2 cellular contexts compared by ENCODE assay signal in the genomic region with DNA sequence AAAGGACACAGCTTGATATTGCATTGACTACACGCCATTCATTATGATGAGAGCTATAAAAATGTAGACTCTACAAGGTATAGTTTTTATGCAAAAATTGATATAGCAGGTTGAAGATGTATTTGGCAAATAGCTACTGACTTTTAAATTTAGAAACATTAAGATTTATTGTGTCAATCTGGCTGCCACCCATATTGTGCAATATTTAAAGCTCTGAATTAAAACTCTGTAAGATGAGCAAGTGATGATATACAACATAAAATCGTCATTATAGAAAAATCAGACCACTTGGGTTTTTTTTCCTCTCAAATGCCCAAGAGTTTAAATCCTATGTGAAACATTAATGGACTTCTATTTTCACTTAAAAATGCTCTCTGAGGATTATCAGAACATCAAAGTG.
TF ChIP-seq lines count a peak whose summit lies in the region.

No MANE protein-coding gene starts in this region.

TF ChIP-seq in SK-N-SH, 30 proteins besides CTCF, POLR2A, EP300 and RAD21 (continued from another document):
- TF ChIP-seq, protein P1, sequence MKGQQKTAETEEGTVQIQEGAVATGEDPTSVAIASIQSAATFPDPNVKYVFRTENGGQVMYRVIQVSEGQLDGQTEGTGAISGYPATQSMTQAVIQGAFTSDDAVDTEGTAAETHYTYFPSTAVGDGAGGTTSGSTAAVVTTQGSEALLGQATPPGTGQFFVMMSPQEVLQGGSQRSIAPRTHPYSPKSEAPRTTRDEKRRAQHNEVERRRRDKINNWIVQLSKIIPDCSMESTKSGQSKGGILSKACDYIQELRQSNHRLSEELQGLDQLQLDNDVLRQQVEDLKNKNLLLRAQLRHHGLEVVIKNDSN (IDR thresholded peaks at IDR 0.05; ENCODE audit: borderline replicate concordance, low read depth) = no peak
- no peak for TF ChIP-seq TCF12 (IDR thresholded peaks at IDR 0.05)
- no peak for TF ChIP-seq GABPA (IDR thresholded peaks at IDR 0.05; ENCODE audit: low read depth)
- TF ChIP-seq FOXM1 (IDR thresholded peaks at IDR 0.05; ENCODE audit: low read depth) = no peak
- no peak for TF ChIP-seq RCOR1 (IDR thresholded peaks at IDR 0.05; ENCODE audit: low read length)
- TF ChIP-seq, protein P2, sequence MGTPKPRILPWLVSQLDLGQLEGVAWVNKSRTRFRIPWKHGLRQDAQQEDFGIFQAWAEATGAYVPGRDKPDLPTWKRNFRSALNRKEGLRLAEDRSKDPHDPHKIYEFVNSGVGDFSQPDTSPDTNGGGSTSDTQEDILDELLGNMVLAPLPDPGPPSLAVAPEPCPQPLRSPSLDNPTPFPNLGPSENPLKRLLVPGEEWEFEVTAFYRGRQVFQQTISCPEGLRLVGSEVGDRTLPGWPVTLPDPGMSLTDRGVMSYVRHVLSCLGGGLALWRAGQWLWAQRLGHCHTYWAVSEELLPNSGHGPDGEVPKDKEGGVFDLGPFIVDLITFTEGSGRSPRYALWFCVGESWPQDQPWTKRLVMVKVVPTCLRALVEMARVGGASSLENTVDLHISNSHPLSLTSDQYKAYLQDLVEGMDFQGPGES (IDR thresholded peaks at IDR 0.05; ENCODE audit: low read depth, low read length) = no peak
- no peak for TF ChIP-seq NFIC (IDR thresholded peaks at IDR 0.05; ENCODE audit: borderline replicate concordance)
- TF ChIP-seq YY1 (IDR thresholded peaks at IDR 0.05; ENCODE audit: low read depth) = no peak
- no peak for TF ChIP-seq SMC3 (IDR thresholded peaks at IDR 0.05; ENCODE audit: low read depth, low read length)
- no peak for TF ChIP-seq RXRA (IDR thresholded peaks at IDR 0.05; ENCODE audit: borderline replicate concordance, low read depth)
- TF ChIP-seq, protein P3, sequence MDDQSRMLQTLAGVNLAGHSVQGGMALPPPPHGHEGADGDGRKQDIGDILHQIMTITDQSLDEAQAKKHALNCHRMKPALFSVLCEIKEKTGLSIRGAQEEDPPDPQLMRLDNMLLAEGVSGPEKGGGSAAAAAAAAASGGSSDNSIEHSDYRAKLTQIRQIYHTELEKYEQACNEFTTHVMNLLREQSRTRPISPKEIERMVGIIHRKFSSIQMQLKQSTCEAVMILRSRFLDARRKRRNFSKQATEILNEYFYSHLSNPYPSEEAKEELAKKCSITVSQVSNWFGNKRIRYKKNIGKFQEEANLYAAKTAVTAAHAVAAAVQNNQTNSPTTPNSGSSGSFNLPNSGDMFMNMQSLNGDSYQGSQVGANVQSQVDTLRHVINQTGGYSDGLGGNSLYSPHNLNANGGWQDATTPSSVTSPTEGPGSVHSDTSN (IDR thresholded peaks at IDR 0.05) = no peak

TF ChIP-seq in SK-N-SH treated with all-trans-retinoic acid at 6 μM for 48 hours, 23 proteins besides CTCF, POLR2A, EP300 and RAD21 (continued from another document):
- TF ChIP-seq, protein P4, sequence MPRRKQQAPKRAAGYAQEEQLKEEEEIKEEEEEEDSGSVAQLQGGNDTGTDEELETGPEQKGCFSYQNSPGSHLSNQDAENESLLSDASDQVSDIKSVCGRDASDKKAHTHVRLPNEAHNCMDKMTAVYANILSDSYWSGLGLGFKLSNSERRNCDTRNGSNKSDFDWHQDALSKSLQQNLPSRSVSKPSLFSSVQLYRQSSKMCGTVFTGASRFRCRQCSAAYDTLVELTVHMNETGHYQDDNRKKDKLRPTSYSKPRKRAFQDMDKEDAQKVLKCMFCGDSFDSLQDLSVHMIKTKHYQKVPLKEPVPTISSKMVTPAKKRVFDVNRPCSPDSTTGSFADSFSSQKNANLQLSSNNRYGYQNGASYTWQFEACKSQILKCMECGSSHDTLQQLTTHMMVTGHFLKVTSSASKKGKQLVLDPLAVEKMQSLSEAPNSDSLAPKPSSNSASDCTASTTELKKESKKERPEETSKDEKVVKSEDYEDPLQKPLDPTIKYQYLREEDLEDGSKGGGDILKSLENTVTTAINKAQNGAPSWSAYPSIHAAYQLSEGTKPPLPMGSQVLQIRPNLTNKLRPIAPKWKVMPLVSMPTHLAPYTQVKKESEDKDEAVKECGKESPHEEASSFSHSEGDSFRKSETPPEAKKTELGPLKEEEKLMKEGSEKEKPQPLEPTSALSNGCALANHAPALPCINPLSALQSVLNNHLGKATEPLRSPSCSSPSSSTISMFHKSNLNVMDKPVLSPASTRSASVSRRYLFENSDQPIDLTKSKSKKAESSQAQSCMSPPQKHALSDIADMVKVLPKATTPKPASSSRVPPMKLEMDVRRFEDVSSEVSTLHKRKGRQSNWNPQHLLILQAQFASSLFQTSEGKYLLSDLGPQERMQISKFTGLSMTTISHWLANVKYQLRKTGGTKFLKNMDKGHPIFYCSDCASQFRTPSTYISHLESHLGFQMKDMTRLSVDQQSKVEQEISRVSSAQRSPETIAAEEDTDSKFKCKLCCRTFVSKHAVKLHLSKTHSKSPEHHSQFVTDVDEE (CRISPR knock-in tag; IDR thresholded peaks at IDR 0.05) = no peak
- no peak for TF ChIP-seq BACH2 (CRISPR knock-in tag; IDR thresholded peaks at IDR 0.05; ENCODE audit: borderline replicate concordance)
- no peak for TF ChIP-seq ZNF70 (CRISPR knock-in tag; IDR thresholded peaks at IDR 0.05)
- TF ChIP-seq SNAI2 (CRISPR knock-in tag; IDR thresholded peaks at IDR 0.05) = no peak
- TF ChIP-seq TCF4 (CRISPR knock-in tag; IDR thresholded peaks at IDR 0.05; ENCODE audit: borderline replicate concordance) = no peak
- no peak for TF ChIP-seq ZNF8 (CRISPR knock-in tag; IDR thresholded peaks at IDR 0.05)
- no peak for TF ChIP-seq TOX (CRISPR knock-in tag; IDR thresholded peaks at IDR 0.05; ENCODE audit: borderline replicate concordance)
